ENCODE assay signal across 11 cellular contexts in the genomic region with DNA sequence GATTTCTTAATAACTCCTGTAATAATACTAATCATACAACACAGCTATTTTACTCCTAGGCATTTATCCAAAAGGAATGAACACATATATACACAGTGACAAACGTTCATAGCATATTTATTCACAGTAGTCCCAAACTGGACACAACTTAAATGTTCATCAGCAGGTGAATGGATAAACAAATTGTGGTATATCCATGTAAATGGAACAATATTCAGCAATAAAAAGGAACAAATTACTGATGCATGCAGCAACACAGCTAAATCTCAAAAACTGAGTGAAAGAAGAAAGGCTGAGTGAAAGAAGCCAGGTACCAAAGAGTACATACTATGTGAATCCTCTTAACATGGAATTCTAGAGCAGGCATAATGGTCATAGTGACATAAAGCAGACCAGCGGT.
"Had no signal": no experiment of that assay in that cellular context is flagged by ENCODE, and none has a peak within 500 bp of the region (broad histone marks: within the 10 kb centered on the region; RNA-seq: fewer than 3 reads in every experiment).

No MANE protein-coding gene starts in this region.

- H3K4me3 ChIP-seq: GM23248, GM23338, HAP-1 had no signal

- H3K4me2 ChIP-seq: GM23338 had no signal

- H3K9me3 ChIP-seq: HAP-1 had no signal

- H3K27ac ChIP-seq: GM23248 had no signal

- ATAC-seq: GM23338, HCT116 had no signal

- DNase-seq: GM23248, GOT3, H7, H9, HCEC 1CT, HFFc6 had no signal

- FAIRE-seq: H1, H54 had no signal

- H2AFZ ChIP-seq: GM23248, GM23338 had no signal

- H3K36me3 ChIP-seq: HAP-1 had no signal

- H3K9ac ChIP-seq: GM23248 had no signal

- H3K4me1 ChIP-seq: HAP-1 had no signal
